Comparison of ENCODE assay signal across 1 cellular context in the genomic region with DNA sequence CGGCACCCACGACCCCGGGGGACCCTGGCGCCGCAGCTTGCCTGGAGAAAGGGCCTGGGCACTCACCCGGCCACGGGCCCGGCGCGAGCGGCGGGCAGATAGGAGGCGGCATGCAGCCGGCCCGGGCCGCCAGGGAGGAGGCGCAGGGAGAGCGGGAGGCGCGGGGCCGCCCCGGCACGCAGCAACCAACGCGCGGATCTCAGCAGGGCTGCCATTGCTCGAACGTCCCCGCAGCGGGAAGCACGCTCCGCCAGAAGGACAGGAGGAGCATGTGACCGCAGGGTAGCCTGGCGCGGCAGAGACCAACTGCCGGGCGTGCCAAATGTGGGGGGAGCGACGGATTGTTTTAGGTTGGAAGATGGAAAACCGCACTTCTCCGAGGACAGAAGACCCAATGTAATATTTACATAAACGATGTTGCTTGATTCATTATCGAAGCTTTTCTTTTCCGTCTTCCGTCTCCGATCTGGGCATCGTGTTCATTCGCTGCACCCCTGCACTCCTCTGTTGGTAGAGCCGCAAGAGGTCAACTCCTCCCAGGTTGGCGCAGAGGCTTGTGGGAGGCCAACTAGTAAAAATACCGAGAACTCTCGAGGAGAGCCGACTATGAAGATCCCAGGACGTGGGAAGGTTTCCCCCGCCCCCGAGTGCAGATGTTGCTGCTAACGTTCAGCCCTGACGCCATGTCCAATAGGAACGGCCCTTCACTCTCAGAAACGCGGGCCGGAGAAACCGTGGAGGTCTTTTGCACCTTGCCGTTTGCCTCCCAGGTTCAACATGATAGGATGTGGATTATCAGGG.
A peak's percentile ranks its signal among the peaks of the same experiment; 100 is the strongest.
TF ChIP-seq lines count a peak whose summit lies in the region.

A gene (minus strand): TSS at position 257 of the 801 bp plus-strand sequence. CDS start 42 bp downstream, at position 215.

TF ChIP-seq in HepG2, 621 proteins besides CTCF, POLR2A, EP300 and RAD21 (continued from another document and continues in another):
- TF ChIP-seq, protein P1, sequence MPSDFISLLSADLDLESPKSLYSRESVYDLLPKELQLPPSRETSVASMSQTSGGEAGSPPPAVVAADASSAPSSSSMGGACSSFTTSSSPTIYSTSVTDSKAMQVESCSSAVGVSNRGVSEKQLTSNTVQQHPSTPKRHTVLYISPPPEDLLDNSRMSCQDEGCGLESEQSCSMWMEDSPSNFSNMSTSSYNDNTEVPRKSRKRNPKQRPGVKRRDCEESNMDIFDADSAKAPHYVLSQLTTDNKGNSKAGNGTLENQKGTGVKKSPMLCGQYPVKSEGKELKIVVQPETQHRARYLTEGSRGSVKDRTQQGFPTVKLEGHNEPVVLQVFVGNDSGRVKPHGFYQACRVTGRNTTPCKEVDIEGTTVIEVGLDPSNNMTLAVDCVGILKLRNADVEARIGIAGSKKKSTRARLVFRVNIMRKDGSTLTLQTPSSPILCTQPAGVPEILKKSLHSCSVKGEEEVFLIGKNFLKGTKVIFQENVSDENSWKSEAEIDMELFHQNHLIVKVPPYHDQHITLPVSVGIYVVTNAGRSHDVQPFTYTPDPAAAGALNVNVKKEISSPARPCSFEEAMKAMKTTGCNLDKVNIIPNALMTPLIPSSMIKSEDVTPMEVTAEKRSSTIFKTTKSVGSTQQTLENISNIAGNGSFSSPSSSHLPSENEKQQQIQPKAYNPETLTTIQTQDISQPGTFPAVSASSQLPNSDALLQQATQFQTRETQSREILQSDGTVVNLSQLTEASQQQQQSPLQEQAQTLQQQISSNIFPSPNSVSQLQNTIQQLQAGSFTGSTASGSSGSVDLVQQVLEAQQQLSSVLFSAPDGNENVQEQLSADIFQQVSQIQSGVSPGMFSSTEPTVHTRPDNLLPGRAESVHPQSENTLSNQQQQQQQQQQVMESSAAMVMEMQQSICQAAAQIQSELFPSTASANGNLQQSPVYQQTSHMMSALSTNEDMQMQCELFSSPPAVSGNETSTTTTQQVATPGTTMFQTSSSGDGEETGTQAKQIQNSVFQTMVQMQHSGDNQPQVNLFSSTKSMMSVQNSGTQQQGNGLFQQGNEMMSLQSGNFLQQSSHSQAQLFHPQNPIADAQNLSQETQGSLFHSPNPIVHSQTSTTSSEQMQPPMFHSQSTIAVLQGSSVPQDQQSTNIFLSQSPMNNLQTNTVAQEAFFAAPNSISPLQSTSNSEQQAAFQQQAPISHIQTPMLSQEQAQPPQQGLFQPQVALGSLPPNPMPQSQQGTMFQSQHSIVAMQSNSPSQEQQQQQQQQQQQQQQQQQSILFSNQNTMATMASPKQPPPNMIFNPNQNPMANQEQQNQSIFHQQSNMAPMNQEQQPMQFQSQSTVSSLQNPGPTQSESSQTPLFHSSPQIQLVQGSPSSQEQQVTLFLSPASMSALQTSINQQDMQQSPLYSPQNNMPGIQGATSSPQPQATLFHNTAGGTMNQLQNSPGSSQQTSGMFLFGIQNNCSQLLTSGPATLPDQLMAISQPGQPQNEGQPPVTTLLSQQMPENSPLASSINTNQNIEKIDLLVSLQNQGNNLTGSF (CRISPR knock-in tag; IDR thresholded peaks at IDR 0.05): peak; percentile 28; the same call in 1 of the 2 replicates
- TF ChIP-seq ZNF589 (CRISPR knock-in tag; conservative IDR thresholded peaks at IDR 0.05): no peak
- peak; percentile 82; the same call in 1 of the 2 replicates for TF ChIP-seq ZNF703 (CRISPR knock-in tag; IDR thresholded peaks at IDR 0.05; ENCODE audit: borderline replicate concordance)
- peak; percentile 58; the same call in 1 of the 2 replicates for TF ChIP-seq ZNF124 (CRISPR knock-in tag; IDR thresholded peaks at IDR 0.05)
- TF ChIP-seq, protein P2, sequence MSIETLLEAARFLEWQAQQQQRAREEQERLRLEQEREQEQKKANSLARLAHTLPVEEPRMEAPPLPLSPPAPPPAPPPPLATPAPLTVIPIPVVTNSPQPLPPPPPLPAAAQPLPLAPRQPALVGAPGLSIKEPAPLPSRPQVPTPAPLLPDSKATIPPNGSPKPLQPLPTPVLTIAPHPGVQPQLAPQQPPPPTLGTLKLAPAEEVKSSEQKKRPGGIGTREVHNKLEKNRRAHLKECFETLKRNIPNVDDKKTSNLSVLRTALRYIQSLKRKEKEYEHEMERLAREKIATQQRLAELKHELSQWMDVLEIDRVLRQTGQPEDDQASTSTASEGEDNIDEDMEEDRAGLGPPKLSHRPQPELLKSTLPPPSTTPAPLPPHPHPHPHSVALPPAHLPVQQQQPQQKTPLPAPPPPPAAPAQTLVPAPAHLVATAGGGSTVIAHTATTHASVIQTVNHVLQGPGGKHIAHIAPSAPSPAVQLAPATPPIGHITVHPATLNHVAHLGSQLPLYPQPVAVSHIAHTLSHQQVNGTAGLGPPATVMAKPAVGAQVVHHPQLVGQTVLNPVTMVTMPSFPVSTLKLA (IDR thresholded peaks at IDR 0.05): peak; percentile 57
- TF ChIP-seq LCORL (IDR thresholded peaks at IDR 0.05): no peak
- TF ChIP-seq LCORL (CRISPR knock-in tag; IDR thresholded peaks at IDR 0.05): no peak
- peak; percentile 66; the same call in 1 of the 2 replicates for TF ChIP-seq ZBTB42 (CRISPR knock-in tag; IDR thresholded peaks at IDR 0.05)
- TF ChIP-seq SMAD1 (CRISPR knock-in tag; IDR thresholded peaks at IDR 0.05; ENCODE audit: borderline replicate concordance, low read depth): no peak; the same call in 1 of the 2 replicates
- TF ChIP-seq ZNF160 (CRISPR knock-in tag; IDR thresholded peaks at IDR 0.05): no peak; the same call in 1 of the 2 replicates
- no peak for TF ChIP-seq ZNF17 (CRISPR knock-in tag; IDR thresholded peaks at IDR 0.05)
- TF ChIP-seq, protein P3, sequence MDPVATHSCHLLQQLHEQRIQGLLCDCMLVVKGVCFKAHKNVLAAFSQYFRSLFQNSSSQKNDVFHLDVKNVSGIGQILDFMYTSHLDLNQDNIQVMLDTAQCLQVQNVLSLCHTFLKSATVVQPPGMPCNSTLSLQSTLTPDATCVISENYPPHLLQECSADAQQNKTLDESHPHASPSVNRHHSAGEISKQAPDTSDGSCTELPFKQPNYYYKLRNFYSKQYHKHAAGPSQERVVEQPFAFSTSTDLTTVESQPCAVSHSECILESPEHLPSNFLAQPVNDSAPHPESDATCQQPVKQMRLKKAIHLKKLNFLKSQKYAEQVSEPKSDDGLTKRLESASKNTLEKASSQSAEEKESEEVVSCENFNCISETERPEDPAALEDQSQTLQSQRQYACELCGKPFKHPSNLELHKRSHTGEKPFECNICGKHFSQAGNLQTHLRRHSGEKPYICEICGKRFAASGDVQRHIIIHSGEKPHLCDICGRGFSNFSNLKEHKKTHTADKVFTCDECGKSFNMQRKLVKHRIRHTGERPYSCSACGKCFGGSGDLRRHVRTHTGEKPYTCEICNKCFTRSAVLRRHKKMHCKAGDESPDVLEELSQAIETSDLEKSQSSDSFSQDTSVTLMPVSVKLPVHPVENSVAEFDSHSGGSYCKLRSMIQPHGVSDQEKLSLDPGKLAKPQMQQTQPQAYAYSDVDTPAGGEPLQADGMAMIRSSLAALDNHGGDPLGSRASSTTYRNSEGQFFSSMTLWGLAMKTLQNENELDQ (CRISPR knock-in tag; IDR thresholded peaks at IDR 0.05; ENCODE audit: borderline replicate concordance): peak; percentile 43; the same call in 1 of the 2 replicates
- TF ChIP-seq MEF2D (CRISPR knock-in tag; IDR thresholded peaks at IDR 0.05): peak; percentile 54
- TF ChIP-seq ZBTB21 (CRISPR knock-in tag; IDR thresholded peaks at IDR 0.05): no peak
- TF ChIP-seq U2AF2 (IDR thresholded peaks at IDR 0.05; ENCODE audit: low read depth, low read length): 0 out of 2 replicates have a peak, but pooled peaks have one; percentile 67
- TF ChIP-seq ZSCAN20 (CRISPR knock-in tag; IDR thresholded peaks at IDR 0.05; ENCODE audit: borderline replicate concordance): no peak; the same call in 1 of the 2 replicates
- TF ChIP-seq, protein P4, sequence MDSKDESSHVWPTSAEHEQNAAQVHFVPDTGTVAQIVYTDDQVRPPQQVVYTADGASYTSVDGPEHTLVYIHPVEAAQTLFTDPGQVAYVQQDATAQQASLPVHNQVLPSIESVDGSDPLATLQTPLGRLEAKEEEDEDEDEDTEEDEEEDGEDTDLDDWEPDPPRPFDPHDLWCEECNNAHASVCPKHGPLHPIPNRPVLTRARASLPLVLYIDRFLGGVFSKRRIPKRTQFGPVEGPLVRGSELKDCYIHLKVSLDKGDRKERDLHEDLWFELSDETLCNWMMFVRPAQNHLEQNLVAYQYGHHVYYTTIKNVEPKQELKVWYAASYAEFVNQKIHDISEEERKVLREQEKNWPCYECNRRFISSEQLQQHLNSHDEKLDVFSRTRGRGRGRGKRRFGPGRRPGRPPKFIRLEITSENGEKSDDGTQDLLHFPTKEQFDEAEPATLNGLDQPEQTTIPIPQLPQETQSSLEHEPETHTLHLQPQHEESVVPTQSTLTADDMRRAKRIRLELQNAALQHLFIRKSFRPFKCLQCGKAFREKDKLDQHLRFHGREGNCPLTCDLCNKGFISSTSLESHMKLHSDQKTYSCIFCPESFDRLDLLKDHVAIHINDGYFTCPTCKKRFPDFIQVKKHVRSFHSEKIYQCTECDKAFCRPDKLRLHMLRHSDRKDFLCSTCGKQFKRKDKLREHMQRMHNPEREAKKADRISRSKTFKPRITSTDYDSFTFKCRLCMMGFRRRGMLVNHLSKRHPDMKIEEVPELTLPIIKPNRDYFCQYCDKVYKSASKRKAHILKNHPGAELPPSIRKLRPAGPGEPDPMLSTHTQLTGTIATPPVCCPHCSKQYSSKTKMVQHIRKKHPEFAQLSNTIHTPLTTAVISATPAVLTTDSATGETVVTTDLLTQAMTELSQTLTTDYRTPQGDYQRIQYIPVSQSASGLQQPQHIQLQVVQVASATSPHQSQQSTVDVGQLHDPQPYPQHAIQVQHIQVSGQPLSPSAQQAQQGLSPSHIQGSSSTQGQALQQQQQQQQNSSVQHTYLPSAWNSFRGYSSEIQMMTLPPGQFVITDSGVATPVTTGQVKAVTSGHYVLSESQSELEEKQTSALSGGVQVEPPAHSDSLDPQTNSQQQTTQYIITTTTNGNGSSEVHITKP (CRISPR knock-in tag; IDR thresholded peaks at IDR 0.05; ENCODE audit: low read depth): peak; percentile 99
- TF ChIP-seq ZFP36L1 (CRISPR knock-in tag; IDR thresholded peaks at IDR 0.05): no peak
- TF ChIP-seq JARID2 (CRISPR knock-in tag; IDR thresholded peaks at IDR 0.05; ENCODE audit: insufficient replicate concordance): peak; percentile 94
- peak; percentile 52; the same call in 1 of the 2 replicates for TF ChIP-seq TOE1 (CRISPR knock-in tag; IDR thresholded peaks at IDR 0.05)
- TF ChIP-seq, protein P5, sequence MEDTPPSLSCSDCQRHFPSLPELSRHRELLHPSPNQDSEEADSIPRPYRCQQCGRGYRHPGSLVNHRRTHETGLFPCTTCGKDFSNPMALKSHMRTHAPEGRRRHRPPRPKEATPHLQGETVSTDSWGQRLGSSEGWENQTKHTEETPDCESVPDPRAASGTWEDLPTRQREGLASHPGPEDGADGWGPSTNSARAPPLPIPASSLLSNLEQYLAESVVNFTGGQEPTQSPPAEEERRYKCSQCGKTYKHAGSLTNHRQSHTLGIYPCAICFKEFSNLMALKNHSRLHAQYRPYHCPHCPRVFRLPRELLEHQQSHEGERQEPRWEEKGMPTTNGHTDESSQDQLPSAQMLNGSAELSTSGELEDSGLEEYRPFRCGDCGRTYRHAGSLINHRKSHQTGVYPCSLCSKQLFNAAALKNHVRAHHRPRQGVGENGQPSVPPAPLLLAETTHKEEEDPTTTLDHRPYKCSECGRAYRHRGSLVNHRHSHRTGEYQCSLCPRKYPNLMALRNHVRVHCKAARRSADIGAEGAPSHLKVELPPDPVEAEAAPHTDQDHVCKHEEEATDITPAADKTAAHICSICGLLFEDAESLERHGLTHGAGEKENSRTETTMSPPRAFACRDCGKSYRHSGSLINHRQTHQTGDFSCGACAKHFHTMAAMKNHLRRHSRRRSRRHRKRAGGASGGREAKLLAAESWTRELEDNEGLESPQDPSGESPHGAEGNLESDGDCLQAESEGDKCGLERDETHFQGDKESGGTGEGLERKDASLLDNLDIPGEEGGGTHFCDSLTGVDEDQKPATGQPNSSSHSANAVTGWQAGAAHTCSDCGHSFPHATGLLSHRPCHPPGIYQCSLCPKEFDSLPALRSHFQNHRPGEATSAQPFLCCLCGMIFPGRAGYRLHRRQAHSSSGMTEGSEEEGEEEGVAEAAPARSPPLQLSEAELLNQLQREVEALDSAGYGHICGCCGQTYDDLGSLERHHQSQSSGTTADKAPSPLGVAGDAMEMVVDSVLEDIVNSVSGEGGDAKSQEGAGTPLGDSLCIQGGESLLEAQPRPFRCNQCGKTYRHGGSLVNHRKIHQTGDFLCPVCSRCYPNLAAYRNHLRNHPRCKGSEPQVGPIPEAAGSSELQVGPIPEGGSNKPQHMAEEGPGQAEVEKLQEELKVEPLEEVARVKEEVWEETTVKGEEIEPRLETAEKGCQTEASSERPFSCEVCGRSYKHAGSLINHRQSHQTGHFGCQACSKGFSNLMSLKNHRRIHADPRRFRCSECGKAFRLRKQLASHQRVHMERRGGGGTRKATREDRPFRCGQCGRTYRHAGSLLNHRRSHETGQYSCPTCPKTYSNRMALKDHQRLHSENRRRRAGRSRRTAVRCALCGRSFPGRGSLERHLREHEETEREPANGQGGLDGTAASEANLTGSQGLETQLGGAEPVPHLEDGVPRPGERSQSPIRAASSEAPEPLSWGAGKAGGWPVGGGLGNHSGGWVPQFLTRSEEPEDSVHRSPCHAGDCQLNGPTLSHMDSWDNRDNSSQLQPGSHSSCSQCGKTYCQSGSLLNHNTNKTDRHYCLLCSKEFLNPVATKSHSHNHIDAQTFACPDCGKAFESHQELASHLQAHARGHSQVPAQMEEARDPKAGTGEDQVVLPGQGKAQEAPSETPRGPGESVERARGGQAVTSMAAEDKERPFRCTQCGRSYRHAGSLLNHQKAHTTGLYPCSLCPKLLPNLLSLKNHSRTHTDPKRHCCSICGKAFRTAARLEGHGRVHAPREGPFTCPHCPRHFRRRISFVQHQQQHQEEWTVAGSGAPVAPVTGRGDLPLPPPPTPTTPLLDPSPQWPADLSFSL (CRISPR knock-in tag; IDR thresholded peaks at IDR 0.05): no peak
- TF ChIP-seq ZNF317 (CRISPR knock-in tag; IDR thresholded peaks at IDR 0.05): 0 out of 2 replicates have a peak, but pooled peaks have one; percentile 52
- 0 out of 2 replicates have a peak, but pooled peaks have one; percentile 60 for TF ChIP-seq ZNF253 (CRISPR knock-in tag; IDR thresholded peaks at IDR 0.05; ENCODE audit: borderline replicate concordance)
- TF ChIP-seq PAF1 (CRISPR knock-in tag; IDR thresholded peaks at IDR 0.05): no peak
- TF ChIP-seq, protein P6, sequence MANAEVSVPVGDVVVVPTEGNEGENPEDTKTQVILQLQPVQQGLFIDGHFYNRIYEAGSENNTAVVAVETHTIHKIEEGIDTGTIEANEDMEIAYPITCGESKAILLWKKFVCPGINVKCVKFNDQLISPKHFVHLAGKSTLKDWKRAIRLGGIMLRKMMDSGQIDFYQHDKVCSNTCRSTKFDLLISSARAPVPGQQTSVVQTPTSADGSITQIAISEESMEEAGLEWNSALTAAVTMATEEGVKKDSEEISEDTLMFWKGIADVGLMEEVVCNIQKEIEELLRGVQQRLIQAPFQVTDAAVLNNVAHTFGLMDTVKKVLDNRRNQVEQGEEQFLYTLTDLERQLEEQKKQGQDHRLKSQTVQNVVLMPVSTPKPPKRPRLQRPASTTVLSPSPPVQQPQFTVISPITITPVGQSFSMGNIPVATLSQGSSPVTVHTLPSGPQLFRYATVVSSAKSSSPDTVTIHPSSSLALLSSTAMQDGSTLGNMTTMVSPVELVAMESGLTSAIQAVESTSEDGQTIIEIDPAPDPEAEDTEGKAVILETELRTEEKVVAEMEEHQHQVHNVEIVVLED (CRISPR knock-in tag; IDR thresholded peaks at IDR 0.05; ENCODE audit: borderline replicate concordance): peak; percentile 87
- peak; percentile 74 for TF ChIP-seq NR2F6 (IDR thresholded peaks at IDR 0.05)
- no peak; the same call in 1 of the 2 replicates for TF ChIP-seq NR2F6 (CRISPR knock-in tag; IDR thresholded peaks at IDR 0.05)
- TF ChIP-seq GATAD1 (CRISPR knock-in tag; IDR thresholded peaks at IDR 0.05): peak; percentile 92
